ENCODE assay signal across 10 cellular contexts in the genomic region with DNA sequence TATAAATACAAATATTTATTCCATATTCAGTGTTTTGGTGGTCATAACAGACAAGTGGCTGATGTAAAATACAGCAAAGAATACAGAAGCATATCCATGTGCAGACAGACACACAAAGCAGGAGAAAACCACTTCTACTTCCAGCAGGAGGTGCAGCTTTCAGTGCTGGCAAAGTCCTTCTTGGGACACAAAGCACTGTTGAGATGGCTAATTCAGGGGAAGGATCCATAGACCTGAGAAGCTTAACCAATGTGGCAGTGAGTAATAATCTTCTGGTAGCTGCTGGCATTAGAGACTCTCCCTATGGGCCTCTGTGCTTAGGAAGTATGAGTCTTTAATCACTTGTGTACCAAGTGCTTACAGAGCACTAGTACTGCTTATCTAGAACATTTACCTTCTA. TPM values are rescaled to one million over a fixed set of nuclear protein-coding genes. Genes with fewer than 3 reads are reported as not detected.
A peak's percentile ranks its signal among the peaks of the same experiment; 100 is the strongest.
DNase-seq lines count a peak whose midpoint lies in the region; ATAC-seq, FAIRE-seq and TF ChIP-seq lines count a peak whose summit lies in the region.
"Had no signal": no experiment of that assay in that cellular context is flagged by ENCODE, and none has a peak within 500 bp of the region (broad histone marks: within the 10 kb centered on the region; RNA-seq: fewer than 3 reads in every experiment).

No MANE protein-coding gene starts in this region.

- intact Hi-C loops in GM12878 (cut with micrococcal nuclease; ENCODE audit: unreplicated experiment): no loop called here

- FAIRE-seq in GM12878 (lab: Jason Lieb, UNC): no peak
- FAIRE-seq: islet of Langerhans had no signal

- H3K27me3 Mint-ChIP-seq in HFFc6 (ENCODE audit: insufficient read depth): no peaks in the 10 kb centered on the region
- no peaks in the 10 kb centered on the region for H3K27me3 Mint-ChIP-seq in T-cell

- no peak for TF ChIP-seq POLR2A in GM12878 (IDR thresholded peaks at IDR 0.05; ENCODE audit: low read depth, low read length)

- RAD21 ChIA-PET in GM12878 (lab: Charles Lee; ENCODE audit: unreplicated experiment): no interaction called here

- no peak overlapping the region for H3K9ac ChIP-seq in GM12878 (ENCODE audit: control insufficient read depth, insufficient read depth, low read length)

- no peaks in the 10 kb centered on the region for H3K9me3 ChIP-seq in BE2C
- no peaks in the 10 kb centered on the region for H3K9me3 ChIP-seq in GM12878 (replicated peaks; ENCODE audit: control insufficient read depth, insufficient read depth, low read length)

- TF ChIP-seq CTCF in BE2C (IDR thresholded peaks at IDR 0.05; ENCODE audit: low read depth, low read length): peak; percentile 32
- peak; percentile 45 for TF ChIP-seq CTCF in HFFc6 (IDR thresholded peaks at IDR 0.05)
- no peak for TF ChIP-seq CTCF in GM12878 (IDR thresholded peaks at IDR 0.05 in 2 of 3, conservative IDR thresholded peaks at IDR 0.05 in 1 of 3; ENCODE audit: control insufficient read depth in 2 of 3, extremely low read depth in 1 of 3, insufficient read depth in 1 of 3, low read depth in 3 of 3, low read length in 3 of 3)

- no peak overlapping the region for H3K4me2 ChIP-seq in GM12878 (ENCODE audit: control insufficient read depth, insufficient read depth)

- no peaks in the 10 kb centered on the region for H4K20me1 ChIP-seq in GM12878 (ENCODE audit: control insufficient read depth, insufficient read depth)

- H3K36me3 ChIP-seq in BE2C (no peaks in the 10 kb centered on the region), GM12878 (ENCODE audit: control insufficient read depth in 2 of 2, insufficient read depth in 2 of 2, low read length in 1 of 2) (no peaks in the 10 kb centered on the region)

- H3K79me2 ChIP-seq in GM12878 (ENCODE audit: control insufficient read depth, insufficient read depth, low read length): no peaks in the 10 kb centered on the region

- no peak overlapping the region for H2AFZ ChIP-seq in GM12878 (ENCODE audit: control insufficient read depth, low read depth, low read length)

- SMC1A ChIA-PET in GM12878 (lab: Charles Lee; ENCODE audit: uncharacterized antibody, unreplicated experiment): interaction anchor here (1.5 to 2.6 kb wide), 2 partner anchors 13 to 23 kb away, joined by 3 to 11 read pairs; no protein-coding TSS in a partner anchor

- H3K4me3 Mint-ChIP-seq in HFFc6 (no peak overlapping the region), T-cell (no peak overlapping the region)

- no peak for DNase-seq in BE2C
- peak; percentile 9 for DNase-seq in HFFc6
- no peak for DNase-seq in GM12878 (ENCODE audit: low read depth, low spot score)
- DNase-seq in kidney tubule cell (ENCODE audit: low spot score): peak; percentile 20
- DNase-seq in 8988T: no peak
- DNase-seq in T-cell: no peak
- no peak for DNase-seq in activated T-cell treated with anti-CD3 and anti-CD28 coated beads for 4 hours

- no peak overlapping the region for H3K27ac ChIP-seq in GM12878 (ENCODE audit: control insufficient read depth, insufficient read depth)

- in situ Hi-C loops in GM12878 (cut with MboI): no loop called here

- no peak overlapping the region for H3K27ac Mint-ChIP-seq in HFFc6
- H3K27ac Mint-ChIP-seq in T-cell: no peak overlapping the region

- TF ChIP-seq RAD21 in GM12878 (IDR thresholded peaks at IDR 0.05; ENCODE audit: insufficient read depth, low read depth, low read length): 0 out of 2 replicates have a peak, but pooled peaks have one; percentile 7

- no peaks in the 10 kb centered on the region for H3K4me1 ChIP-seq in BE2C
- H3K4me1 ChIP-seq in GM12878 (ENCODE audit: control insufficient read depth, insufficient read depth, low read length): no peaks in the 10 kb centered on the region

- ATAC-seq in GM12878 (no peak), GM18858 (IDR thresholded peaks at IDR 0.05; ENCODE audit: unreplicated experiment) (no peak), T-cell (replicated peaks in 1 of 4) (no peak)
- ATAC-seq: Panc1 had no signal

- CTCF ChIA-PET in GM12878 (lab: Yijun Ruan, JAX) (interaction anchor here (1.0 to 1.9 kb wide), 4 partner anchors 8 to 13 kb away, joined by 3 to 5 read pairs (median 4); no protein-coding TSS in a partner anchor), T-cell (lab: Charles Lee) (interaction anchor here (0.6 to 0.8 kb wide), 2 partner anchors 12 to 300 kb away, joined by 3 to 5 read pairs; no protein-coding TSS in a partner anchor)

- H3K9me3 Mint-ChIP-seq in HFFc6 (no peaks in the 10 kb centered on the region), T-cell (peaks cover 0 to 3% (median 0%) of the 10 kb centered on the region in 3 donors)

- H3K4me1 Mint-ChIP-seq in HFFc6 (ENCODE audit: low read depth): peaks cover 12% of the 10 kb centered on the region
- H3K4me1 Mint-ChIP-seq in T-cell: peaks cover 24 to 28% (median 26%) of the 10 kb centered on the region in 3 donors

- no peak for TF ChIP-seq EP300 in GM12878 (IDR thresholded peaks at IDR 0.05; ENCODE audit: borderline replicate concordance in 1 of 2, control insufficient read depth in 1 of 2, low read depth in 2 of 2, low read length in 2 of 2)

- POLR2A ChIA-PET in GM12878 (lab: Charles Lee): no interaction called here
- POLR2A ChIA-PET in T-cell (lab: Charles Lee): interaction anchor here in 1 of 2 donors (0.6 kb wide), 1 partner anchor 925 kb away, joined by 3 read pairs; no protein-coding TSS in a partner anchor

- BruUV-seq in GM12878 (replicated peaks; lab: Mats Ljungman, UMichigan): no TSS peak

- H3K27me3 ChIP-seq in BE2C: no peaks in the 10 kb centered on the region
- H3K27me3 ChIP-seq in GM12878 (replicated peaks in 1 of 2; ENCODE audit: control insufficient read depth in 2 of 2, insufficient read depth in 2 of 2, low read length in 1 of 2): no peaks in the 10 kb centered on the region

- H3K4me3 ChIP-seq in BE2C (ENCODE audit: low read depth, low read length): no peak overlapping the region
- H3K4me3 ChIP-seq in GM12878: no peak overlapping the region

- H3K36me3 Mint-ChIP-seq in HFFc6 (ENCODE audit: low read depth) (no peaks in the 10 kb centered on the region), T-cell (peaks cover 34% of the 10 kb centered on the region)

TF ChIP-seq in GM12878, 131 proteins besides CTCF, POLR2A, EP300 and RAD21 (continues in another document):
- TF ChIP-seq MAX (IDR thresholded peaks at IDR 0.05; ENCODE audit: low read depth, low read length) (no peak), NR2C2 (IDR thresholded peaks at IDR 0.05; ENCODE audit: borderline replicate concordance, control insufficient read depth, insufficient read length, low read depth) (no peak), SP1 (IDR thresholded peaks at IDR 0.05; ENCODE audit: low read depth, low read length) (no peak), IRF4 (IDR thresholded peaks at IDR 0.05; ENCODE audit: low read depth, low read length) (no peak)

RNA-seq across cellular contexts. Expression of gene AMN1, which starts 26.8 kb away (rescaled TPM):
- 9.0 TPM for polyA plus RNA-seq in BE2C (2012; ENCODE audit: insufficient read depth, insufficient read length, low read depth)
- total RNA-seq in HFFc6 (2021; fragmentation: NEBNext Ultra II Directional; extraction: Animal tissue kit (Norgen Biotek cat#: 25700)): 1 to 10 TPM; 3.4 to 5.3 (median 4.7) TPM
- total RNA-seq in GM12878 (2013; cell fraction: nucleolus; rRNA removed): 28.2 and 31.0 TPM in 2 replicates
- 6.8 and 7.5 TPM in 2 replicates for total RNA-seq in GM12878 (2014; rRNA removed)
- 7.3 and 7.8 TPM in 2 replicates for total RNA-seq in GM12878 (2014; rRNA removed; fragmentation: Illumina TruSeq; extraction: Trizol)
- 5.3 and 5.4 TPM in 2 replicates for total RNA-seq in GM12878 (2021)
- polyA plus RNA-seq in GM12878 (2011; ENCODE audit: low read depth): 3.7 TPM
- polyA plus RNA-seq in GM12878 (2011; rRNA removed): 15.9 and 23.5 TPM in 2 replicates
- 6.1 and 10.1 TPM in 2 replicates for polyA plus RNA-seq in GM12878 (2011; cell fraction: cytosol; rRNA removed)
- 6.8 and 9.1 TPM in 2 replicates for polyA plus RNA-seq in GM12878 (2011; cell fraction: nucleus; rRNA removed)
- polyA plus RNA-seq in GM12878 (2012): 3.2 and 8.9 TPM in 2 replicates
- polyA plus RNA-seq in GM12878 (2014; fragmentation: Illumina TruSeq; extraction: Trizol): 7.8 and 22.9 TPM in 2 replicates
- polyA plus RNA-seq in GM12878 (2014; fragmentation: Nextera tagmentation; extraction: Ambion mirVana): 10 to 100 TPM; 15.2 to 19.3 TPM
- 7.0 and 10.3 TPM in 2 replicates for polyA plus RNA-seq in GM12878 (2014; rRNA removed)
- 1 to 10 TPM; 8.8 to 9.8 TPM for polyA plus RNA-seq in GM12878 (2016; fragmentation: Nextera tagmentation; extraction: Ambion mirVana)
- 5.8 and 8.9 TPM in 2 replicates for polyA minus RNA-seq in GM12878 (2011; rRNA and poly(A)+ RNA removed)
- 1.9 and 4.0 TPM in 2 replicates for polyA minus RNA-seq in GM12878 (2011; cell fraction: cytosol; rRNA and poly(A)+ RNA removed)
- polyA minus RNA-seq in GM12878 (2011; cell fraction: nucleus; rRNA and poly(A)+ RNA removed): 2.8 and 5.1 TPM in 2 replicates
- total RNA-seq in T-cell: 10 to 100 TPM in 4 of 5 donors, 1 to 10 TPM in 1; 8.4 to 13.6 (median 12.2) TPM

RNA-seq across cellular contexts. Expression of gene ETFBKMT, which starts 42.6 kb away (rescaled TPM):
- polyA plus RNA-seq in BE2C (2012; ENCODE audit: insufficient read depth, insufficient read length, low read depth): 1.1 TPM
- 1 to 10 TPM; 1.8 to 2.5 (median 2.0) TPM for total RNA-seq in HFFc6 (2021; fragmentation: NEBNext Ultra II Directional; extraction: Animal tissue kit (Norgen Biotek cat#: 25700))
- 0.77 and 1.4 TPM in 2 replicates for total RNA-seq in GM12878 (2013; cell fraction: nucleolus; rRNA removed)
- total RNA-seq in GM12878 (2014; rRNA removed) (0.60 and 0.68 TPM in 2 replicates), GM12878 (2014; rRNA removed; fragmentation: Illumina TruSeq; extraction: Trizol) (0.37 and 0.63 TPM in 2 replicates), GM12878 (2021) (0.56 and 1.4 TPM in 2 replicates), T-cell (1 to 10 TPM in 4 of 5 donors, under 1 TPM in 1; 0.48 to 2.1 (median 1.6) TPM)
- polyA plus RNA-seq in GM12878 (2011; ENCODE audit: low read depth): 0.38 TPM
- polyA plus RNA-seq in GM12878 (2011; rRNA removed) (0.75 and 0.77 TPM in 2 replicates), GM12878 (2014; fragmentation: Illumina TruSeq; extraction: Trizol) (0.14 and 0.25 TPM in 2 replicates), GM12878 (2014; fragmentation: Nextera tagmentation; extraction: Ambion mirVana) (under 1 TPM; 0.49 to 0.79 TPM), GM12878 (2014; rRNA removed) (0.36 and 0.49 TPM in 2 replicates), GM12878 (2016; fragmentation: Nextera tagmentation; extraction: Ambion mirVana) (1 to 10 TPM in 1 of 2 experiments, under 1 TPM in 1; 0.84 to 1.1 TPM)
- 0.64 TPM in 2 replicates for polyA plus RNA-seq in GM12878 (2011; cell fraction: cytosol; rRNA removed)
- polyA plus RNA-seq in GM12878 (2011; cell fraction: nucleus; rRNA removed): 0.27 and 0.32 TPM in 2 replicates
- polyA plus RNA-seq in GM12878 (2012): 0.45 and 0.61 TPM in 2 replicates
- polyA minus RNA-seq in GM12878 (2011; rRNA and poly(A)+ RNA removed): 0.46 and 0.66 TPM in 2 replicates
- polyA minus RNA-seq in GM12878 (2011; cell fraction: cytosol; rRNA and poly(A)+ RNA removed): not detected in 2 replicates
- 0.24 and 1.3 TPM in 2 replicates for polyA minus RNA-seq in GM12878 (2011; cell fraction: nucleus; rRNA and poly(A)+ RNA removed)

Comparison
In these comparisons a context has a peak if more than half of its experiments do, and no peak if none do; other contexts are left out.
1. DNase-seq: peak in HFFc6 (single experiment) and kidney tubule cell (single experiment); none in BE2C (single experiment), GM12878 (single experiment), 8988T (single experiment), T-cell (0 of 34) and activated T-cell treated with anti-CD3 and anti-CD28 coated beads for 4 hours (single experiment).
2. CTCF ChIP-seq: peak in BE2C (single experiment) and HFFc6 (single experiment); none in GM12878 (0 of 3).